8 cellular contexts compared by ENCODE assay signal in the genomic region with DNA sequence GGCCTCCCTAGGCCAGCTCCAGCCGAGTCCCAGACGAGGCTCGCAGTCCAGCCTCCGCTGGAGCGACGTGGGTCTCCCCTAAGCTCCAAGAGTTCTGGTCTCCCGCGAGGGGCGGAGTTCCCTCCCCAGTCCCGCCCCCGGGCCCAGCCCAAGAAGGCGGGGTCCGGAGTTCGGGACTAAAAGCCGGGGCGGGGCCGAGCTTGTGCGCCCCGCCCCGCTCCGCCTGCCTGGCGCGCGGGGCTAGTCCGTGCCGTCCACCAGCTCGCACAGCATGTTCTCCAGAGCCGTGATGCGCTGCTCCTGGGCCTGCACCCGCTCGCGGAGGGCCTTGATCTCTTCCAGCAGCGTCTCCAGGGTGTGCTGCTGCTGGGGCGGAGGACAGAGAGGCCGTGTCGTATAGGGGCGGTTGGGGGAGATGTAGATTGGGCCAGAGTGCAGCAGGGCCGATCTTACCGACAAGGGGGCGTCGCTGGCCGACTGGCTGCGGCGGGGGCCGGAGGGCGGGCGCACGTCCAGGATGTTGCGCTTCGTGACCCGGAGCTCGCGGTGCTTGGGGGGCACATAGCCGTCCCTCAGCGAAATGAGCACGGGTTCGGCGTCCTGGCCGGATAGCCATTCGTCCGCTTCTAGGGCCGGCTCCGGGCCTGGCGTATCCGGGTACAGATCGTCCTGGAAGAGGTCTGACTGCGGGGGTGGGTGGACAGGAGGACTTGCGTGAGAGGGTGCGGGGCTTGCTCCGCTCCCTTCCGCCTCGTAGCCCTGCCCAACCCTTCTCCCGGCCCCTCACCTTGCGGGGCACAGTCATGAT. TPM values are rescaled to one million over a fixed set of nuclear protein-coding genes. Genes with fewer than 3 reads are reported as not detected.
DNase-seq lines count a peak whose midpoint lies in the region; ATAC-seq and TF ChIP-seq lines count a peak whose summit lies in the region.

No MANE protein-coding gene starts in this region.

- no peaks in the 10 kb centered on the region for H3K36me3 Mint-ChIP-seq in endodermal cell (ENCODE audit: low read depth)

- no peak overlapping the region for H2BK15ac ChIP-seq in mesendoderm (replicated peaks; ENCODE audit: low read depth)

- H3K79me1 ChIP-seq in mesendoderm (ENCODE audit: low read length): no peaks in the 10 kb centered on the region

- no peak overlapping the region for H4K5ac ChIP-seq in mesendoderm (ENCODE audit: low read length)

- no peak overlapping the region for H2BK120ac ChIP-seq in mesendoderm (ENCODE audit: low read depth, low read length)

- no peaks in the 10 kb centered on the region for H3K9me3 ChIP-seq in endodermal cell (ENCODE audit: control insufficient read depth, low read length)

- H3K4me3 Mint-ChIP-seq in endodermal cell: peak overlapping the region; percentile 52

- H3K9ac ChIP-seq in endodermal cell (ENCODE audit: extremely low read depth, low read length, poor library complexity, severe bottlenecking) (no peak overlapping the region), mesendoderm (ENCODE audit: low read length) (peak overlapping the region; percentile 55)

- H3K4ac ChIP-seq in mesendoderm (ENCODE audit: low read depth, low read length): no peak overlapping the region

- WGBS in endodermal cell (ENCODE audit: insufficient coverage in 1 of 2, insufficient read length in 1 of 2), 2 experiments: 5 to 6% methylated on average over 31 to 74 of the region's 74 CpGs
- no CpG with 5 or more reads among the region's 74 CpGs for WGBS in mesendoderm (ENCODE audit: extremely low coverage, insufficient coverage, low lambda C conversion rate)

- peaks cover 1% of the 10 kb centered on the region for H3K9me3 Mint-ChIP-seq in endodermal cell

- no peak overlapping the region for H4K8ac ChIP-seq in mesendoderm (ENCODE audit: low read depth, low read length)

- H3K4me1 ChIP-seq in endodermal cell (ENCODE audit: control insufficient read depth, insufficient read depth, low read length): no peaks in the 10 kb centered on the region
- H3K4me1 ChIP-seq in mesendoderm (ENCODE audit: control insufficient read depth, low read depth, low read length): no peaks in the 10 kb centered on the region

- no peak overlapping the region for H2AK5ac ChIP-seq in mesendoderm (ENCODE audit: low read length)

- peak overlapping the region; percentile 73 for H3K56ac ChIP-seq in mesendoderm (ENCODE audit: low read length)

- no peaks in the 10 kb centered on the region for H3K79me2 ChIP-seq in mesendoderm (ENCODE audit: control insufficient read depth, insufficient read depth, low read length)

- H3K27me3 Mint-ChIP-seq in endodermal cell (ENCODE audit: insufficient read depth): peaks cover 98% of the 10 kb centered on the region

- H3K18ac ChIP-seq in mesendoderm (ENCODE audit: low read length): no peak overlapping the region

- H3K36me3 ChIP-seq in endodermal cell (ENCODE audit: control insufficient read depth, insufficient read depth, low read length) (no peaks in the 10 kb centered on the region), mesendoderm (ENCODE audit: control insufficient read depth, insufficient read depth, low read length) (no peaks in the 10 kb centered on the region)

- ATAC-seq in HG02588 (IDR thresholded peaks at IDR 0.05; ENCODE audit: unreplicated experiment) (peak; percentile 57), GM21576 (IDR thresholded peaks at IDR 0.05; ENCODE audit: unreplicated experiment) (no peak)

- H2BK5ac ChIP-seq in mesendoderm (ENCODE audit: low read length): no peak overlapping the region

- no peak overlapping the region for H3K27ac ChIP-seq in endodermal cell (ENCODE audit: low read depth, low read length)
- no peak overlapping the region for H3K27ac ChIP-seq in mesendoderm (ENCODE audit: low read depth, low read length)

- H3K4me3 ChIP-seq in endodermal cell (ENCODE audit: low read length) (peak overlapping the region; percentile 65), mesendoderm (ENCODE audit: low read length) (peak overlapping the region; percentile 23)

- peak overlapping the region; percentile 30 for H3K23ac ChIP-seq in mesendoderm (ENCODE audit: low read length)

- peaks cover 77% of the 10 kb centered on the region for H3K27me3 ChIP-seq in endodermal cell (ENCODE audit: control insufficient read depth, insufficient read depth, low read length, poor library complexity, severe bottlenecking)
- H3K27me3 ChIP-seq in mesendoderm (ENCODE audit: insufficient read depth, low read length, poor library complexity): peaks cover 8% of the 10 kb centered on the region

- peak; percentile 30 for DNase-seq in DMS79 treated with DMSO at 0.1 percent for 48 hours (lab: John Stamatoyannopoulos, UW)
- DNase-seq in NCI-H748 (lab: John Stamatoyannopoulos, UW; ENCODE audit: unreplicated experiment): peak; percentile 94
- DNase-seq in activated T-cell treated with anti-CD3 and anti-CD28 coated beads for 24 hours (ENCODE audit: low read depth): peak; percentile 83
- DNase-seq in endodermal cell: peak; percentile 96
- peak; percentile 89 for DNase-seq in mesendoderm
- DNase-seq in stimulated activated CD8-positive, alpha-beta memory T cell treated with anti-CD3 and anti-CD28 coated beads, Interleukin-15, amount 100 ng/mL, for 1 hour (ENCODE audit: low read depth): peak; percentile 71

- TF ChIP-seq CTCF in endodermal cell (conservative IDR thresholded peaks at IDR 0.05): no peak

- peaks cover 2% of the 10 kb centered on the region for H3K4me1 Mint-ChIP-seq in endodermal cell

- H3K27ac Mint-ChIP-seq in endodermal cell: no peak overlapping the region

- H3K4me2 ChIP-seq in mesendoderm (ENCODE audit: low read length): peak overlapping the region; percentile 87

RNA-seq across cellular contexts. Expression of a gene that starts 7.0 kb away (rescaled TPM):
- total RNA-seq in endodermal cell: under 1 TPM; 0.86 to 1.00 TPM
- polyA plus RNA-seq in endodermal cell (2013, experiment 1 of 2): 6.2 TPM
- 5.3 TPM for polyA plus RNA-seq in endodermal cell (2013, experiment 2 of 2)
- polyA plus RNA-seq in mesendoderm (2013, experiment 1 of 2): 0.62 TPM
- 0.60 TPM for polyA plus RNA-seq in mesendoderm (2013, experiment 2 of 2)

RNA-seq across cellular contexts. Expression of a gene that starts 22.8 kb away (rescaled TPM):
- 1 to 10 TPM; 2.2 to 2.6 TPM for total RNA-seq in endodermal cell
- 36.5 TPM for polyA plus RNA-seq in endodermal cell (2013, experiment 1 of 2)
- 28.4 TPM for polyA plus RNA-seq in endodermal cell (2013, experiment 2 of 2)
- 6.2 TPM for polyA plus RNA-seq in mesendoderm (2013, experiment 1 of 2)
- polyA plus RNA-seq in mesendoderm (2013, experiment 2 of 2): 6.2 TPM

RNA-seq across cellular contexts. Expression of a gene that starts 26.2 kb away (rescaled TPM):
- total RNA-seq in endodermal cell: 10 to 100 TPM; 45.0 to 61.8 TPM
- 47.1 TPM for polyA plus RNA-seq in endodermal cell (2013, experiment 1 of 2)
- 48.9 TPM for polyA plus RNA-seq in endodermal cell (2013, experiment 2 of 2)
- 34.9 TPM for polyA plus RNA-seq in mesendoderm (2013, experiment 1 of 2)
- polyA plus RNA-seq in mesendoderm (2013, experiment 2 of 2): 38.2 TPM

RNA-seq across cellular contexts. Expression of a gene that starts 47.2 kb away (rescaled TPM):
- 10 to 100 TPM; 21.7 to 31.0 TPM for total RNA-seq in endodermal cell
- 34.6 TPM for polyA plus RNA-seq in endodermal cell (2013, experiment 1 of 2)
- polyA plus RNA-seq in endodermal cell (2013, experiment 2 of 2): 33.7 TPM
- polyA plus RNA-seq in mesendoderm (2013, experiment 1 of 2): 7.2 TPM
- 7.6 TPM for polyA plus RNA-seq in mesendoderm (2013, experiment 2 of 2)

RNA-seq across cellular contexts. Expression of a gene that starts 48.9 kb away (rescaled TPM):
- 1 to 10 TPM; 1.4 to 2.1 TPM for total RNA-seq in endodermal cell
- 1.9 TPM for polyA plus RNA-seq in endodermal cell (2013, experiment 1 of 2)
- 1.4 TPM for polyA plus RNA-seq in endodermal cell (2013, experiment 2 of 2)
- 0.29 TPM for polyA plus RNA-seq in mesendoderm (2013, experiment 1 of 2)
- polyA plus RNA-seq in mesendoderm (2013, experiment 2 of 2): 0.29 TPM

Comparison
In these comparisons a context has a peak if more than half of its experiments do, and no peak if none do; other contexts are left out.
1. DNase-seq: peak in every context shown above with its lines; median percentile 96 in endodermal cell; 94 in NCI-H748; 89 in mesendoderm; 83 in activated T-cell treated with anti-CD3 and anti-CD28 coated beads for 24 hours; 71 in stimulated activated CD8-positive, alpha-beta memory T cell treated with anti-CD3 and anti-CD28 coated beads, Interleukin-15, amount 100 ng/mL, for 1 hour; 30 in DMS79 treated with DMSO at 0.1 percent for 48 hours.